1 cellular context compared by ENCODE assay signal in genomic region chr12:12054993-12055392, GRCh38.
TF ChIP-seq lines count a peak whose summit lies in the region.

No MANE protein-coding gene starts in this region.

TF ChIP-seq in GM23338, 12 proteins besides CTCF, POLR2A, EP300 and RAD21 (continued from another document):
- no peak for TF ChIP-seq JUNB (IDR thresholded peaks at IDR 0.05; ENCODE audit: unreplicated experiment)
- TF ChIP-seq ZNF331 (CRISPR knock-in tag; IDR thresholded peaks at IDR 0.05; ENCODE audit: low read depth), result no peak
- TF ChIP-seq POLR2AphosphoS5 (IDR thresholded peaks at IDR 0.05; ENCODE audit: low read depth), result no peak
- no peak for TF ChIP-seq ZNF114 (CRISPR knock-in tag; IDR thresholded peaks at IDR 0.05)
- no peak for TF ChIP-seq EZH2phosphoT487 (IDR thresholded peaks at IDR 0.05; ENCODE audit: unreplicated experiment)
- no peak for TF ChIP-seq STAT1 (IDR thresholded peaks at IDR 0.05; ENCODE audit: unreplicated experiment)
- no peak for TF ChIP-seq CREB1 (CRISPR knock-in tag; IDR thresholded peaks at IDR 0.05; ENCODE audit: low read depth)
- TF ChIP-seq NANOG (IDR thresholded peaks at IDR 0.05; ENCODE audit: borderline replicate concordance), result no peak
- TF ChIP-seq ETS1 (IDR thresholded peaks at IDR 0.05), result no peak
